In the genomic region with DNA sequence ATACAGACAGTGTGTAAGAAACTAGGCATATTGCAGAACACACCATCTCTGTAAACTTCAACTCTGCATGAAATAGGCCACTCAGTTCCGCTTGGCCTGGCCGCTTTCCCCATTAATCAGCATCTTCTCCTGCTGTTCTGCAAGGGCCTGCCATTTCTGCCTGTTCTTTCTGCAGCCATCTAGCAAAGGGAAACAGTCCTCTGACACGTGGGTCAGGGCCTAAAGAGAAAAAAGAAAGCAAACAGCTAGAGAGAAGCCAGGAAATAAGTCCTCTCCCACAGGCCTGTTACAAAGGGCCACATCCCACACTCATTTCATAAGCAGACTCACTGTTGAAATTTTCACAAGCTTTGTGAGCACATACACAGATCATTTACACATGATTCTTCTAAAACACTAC, we compare ENCODE assay signal across 9 cellular contexts.
DNase-seq lines count a peak whose midpoint lies in the region; ATAC-seq and TF ChIP-seq lines count a peak whose summit lies in the region.
"Had no signal": no experiment of that assay in that cellular context is flagged by ENCODE, and none has a peak within 500 bp of the region (broad histone marks: within the 10 kb centered on the region; RNA-seq: fewer than 3 reads in every experiment).

No MANE protein-coding gene starts in this region.

- no peak for TF ChIP-seq RAD21 in IMR-90 (IDR thresholded peaks at IDR 0.05; ENCODE audit: low read length)

- H3K4me1 ChIP-seq in IMR-90 (ENCODE audit: control insufficient read depth, insufficient read depth, low read length) = peaks cover 6% of the 10 kb centered on the region

- TF ChIP-seq CTCF in IMR-90 (conservative IDR thresholded peaks at IDR 0.05; ENCODE audit: low read depth, low read length) = no peak

- CTCF ChIA-PET in IMR-90 (lab: Yijun Ruan, JAX) = no interaction called here

- H3K4me2 ChIP-seq in IMR-90 (ENCODE audit: low read depth, low read length) = no peak overlapping the region; the same call in 1 of the 2 replicates

- ATAC-seq in IMR-90 (ENCODE audit: low read depth) = peak; percentile 20
- ATAC-seq in GM21381 (IDR thresholded peaks at IDR 0.05; ENCODE audit: unreplicated experiment) = no peak

- no peak overlapping the region for H2AFZ ChIP-seq in IMR-90 (replicated peaks; ENCODE audit: low read length, poor library complexity)

- H2BK5ac ChIP-seq in IMR-90 (ENCODE audit: low read depth, low read length, poor library complexity, severe bottlenecking) = peak overlapping the region; percentile 44

- intact Hi-C loops in IMR-90 (cut with micrococcal nuclease) = no loop called here

- H3K14ac ChIP-seq in IMR-90 (replicated peaks; ENCODE audit: low read depth, low read length) = peak overlapping the region; percentile 49; the same call in 1 of the 2 replicates

- peaks cover 70% of the 10 kb centered on the region for H3K36me3 ChIP-seq in IMR-90 (ENCODE audit: control insufficient read depth, insufficient read depth, low read length)

- H3K79me1 ChIP-seq in IMR-90 (ENCODE audit: low read depth in 1 of 2, low read length in 2 of 2) = peaks cover 11 to 26% of the 10 kb centered on the region in 2 experiments; a peak in 2 of 4 replicates

- no peak overlapping the region for H3K56ac ChIP-seq in IMR-90 (ENCODE audit: extremely low read depth, insufficient read depth, low read length)

- 0% methylated on average over 1 of the region's 3 CpGs; no CpG with 5 or more reads in 1 of the 2 experiments for WGBS in IMR-90 (ENCODE audit: extremely low coverage in 2 of 2, insufficient read length in 1 of 2), 2 experiments

- H3K27ac ChIP-seq in IMR-90 (ENCODE audit: insufficient read depth, low read length) = peak overlapping the region; percentile 2; the same call in 1 of the 2 replicates

- no peak overlapping the region for H2BK120ac ChIP-seq in IMR-90 (ENCODE audit: low read depth, low read length)

- peaks cover 13% of the 10 kb centered on the region; the same call in 1 of the 2 replicates for H4K20me1 ChIP-seq in IMR-90 (ENCODE audit: insufficient read depth, low read length)

- POLR2A ChIA-PET in IMR-90 (lab: Charles Lee; ENCODE audit: unreplicated experiment) = no interaction called here

- H4K8ac ChIP-seq in IMR-90 (ENCODE audit: low read depth in 2 of 2, low read length in 2 of 2) = no peak overlapping the region

- no peaks in the 10 kb centered on the region; the same call in 1 of the 2 replicates for H3K9me1 ChIP-seq in IMR-90 (ENCODE audit: insufficient read depth, low read length)

- DNase-seq in IMR-90 (peak; percentile 59), anterior cingulate cortex (lab: John Stamatoyannopoulos, UW) (peak in 42 of 58 donors; percentile 0 to 71 (median 15)), hippocampal formation (lab: John Stamatoyannopoulos, UW) (peak; percentile 9 to 15), retina (peak; percentile 77), ecto neural progenitor cell (ENCODE audit: low spot score) (no peak), SIG-M5 treated with dmso at 0.1 percent for 504 hours (lab: John Stamatoyannopoulos, UW; ENCODE audit: unreplicated experiment) (no peak), SKM-1 treated with dmso at 0.1 percent for 144 hours (lab: John Stamatoyannopoulos, UW; ENCODE audit: unreplicated experiment) (no peak)
- DNase-seq: KG1 had no signal

- no peak overlapping the region for H3K18ac ChIP-seq in IMR-90 (ENCODE audit: low read depth, low read length)

- dilution Hi-C loops in IMR-90 (cut with HindIII; ENCODE audit: low sequenced_read_pairs, unreplicated experiment) = no loop called here

- no peak overlapping the region; the same call in 1 of the 2 replicates for H3K9ac ChIP-seq in IMR-90 (ENCODE audit: low read depth, low read length)

- no peaks in the 10 kb centered on the region for H3K9me3 ChIP-seq in IMR-90 (ENCODE audit: control insufficient read depth, insufficient read depth, low read length)

- H3K27me3 ChIP-seq in IMR-90 (ENCODE audit: control insufficient read depth, insufficient read depth, low read length) = no peaks in the 10 kb centered on the region

- TF ChIP-seq POLR2A in IMR-90 (IDR thresholded peaks at IDR 0.05; ENCODE audit: low read depth, low read length) = no peak

- H2BK15ac ChIP-seq in IMR-90 (ENCODE audit: low read depth, low read length) = no peak overlapping the region

- H2BK20ac ChIP-seq in IMR-90 (ENCODE audit: low read depth, low read length) = no peak overlapping the region

- no peak overlapping the region for H2AK5ac ChIP-seq in IMR-90 (ENCODE audit: low read depth, low read length)

- in situ Hi-C loops in IMR-90 (cut with MboI; ENCODE audit: low sequenced_read_pairs) = loop anchor here (10.0 kb wide), 1 partner anchor 514 kb away; no protein-coding TSS in a partner anchor

- no peak overlapping the region for H4K91ac ChIP-seq in IMR-90 (ENCODE audit: insufficient read depth, low read depth, low read length)

- peak overlapping the region; percentile 57; the same call in 1 of the 2 replicates for H3K23ac ChIP-seq in IMR-90 (ENCODE audit: low read depth, low read length)

- no TSS peak for BruUV-seq in IMR-90 (replicated peaks; lab: Mats Ljungman, UMichigan)

- no peak overlapping the region for H2AK9ac ChIP-seq in IMR-90 (replicated peaks; ENCODE audit: low read depth, low read length, poor library complexity)

- no peak overlapping the region for H3K4me3 ChIP-seq in IMR-90 (ENCODE audit: insufficient read depth, low read depth, low read length)

- no peak overlapping the region for H4K5ac ChIP-seq in IMR-90 (ENCODE audit: low read depth, low read length)

- no peak overlapping the region for H3K4ac ChIP-seq in IMR-90 (ENCODE audit: low read depth, low read length)

TF ChIP-seq in IMR-90, 13 proteins besides CTCF, POLR2A, EP300 and RAD21:
- no peak for TF ChIP-seq CHD1 (IDR thresholded peaks at IDR 0.05; ENCODE audit: low read depth, low read length)
- TF ChIP-seq CEBPB (IDR thresholded peaks at IDR 0.05; ENCODE audit: low read depth, low read length) = 0 out of 2 replicates have a peak, but pooled peaks have one; percentile 10

Comparison
In these comparisons a context has a peak if more than half of its experiments do, and no peak if none do; other contexts are left out.
1. DNase-seq: peak in IMR-90 (single experiment), anterior cingulate cortex (42 of 58), hippocampal formation (2 of 2) and retina (single experiment); none in ecto neural progenitor cell (single experiment), SIG-M5 treated with dmso at 0.1 percent for 504 hours (single experiment) and SKM-1 treated with dmso at 0.1 percent for 144 hours (single experiment).